30 cellular contexts compared by ENCODE assay signal in the genomic region with DNA sequence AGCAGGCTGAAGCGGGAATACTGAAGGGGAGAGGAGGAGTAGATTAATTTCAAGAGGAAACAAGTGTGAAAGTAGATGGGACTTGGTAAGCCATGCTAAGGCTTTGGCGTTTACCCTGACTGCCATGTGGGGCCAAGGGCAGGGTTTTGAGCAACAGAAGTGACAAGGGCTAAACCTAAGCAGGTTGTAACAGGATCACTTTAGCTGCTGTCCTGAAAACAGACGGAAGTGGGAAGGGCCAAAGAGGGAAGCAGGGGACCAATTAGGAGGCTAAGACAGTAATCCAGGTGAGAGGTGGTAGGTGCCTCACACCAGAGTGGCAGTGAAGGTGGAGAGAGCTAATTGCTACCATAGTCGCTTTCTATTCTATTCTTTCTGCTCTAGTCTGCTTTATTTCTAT.
A peak's percentile ranks its signal among the peaks of the same experiment; 100 is the strongest.
DNase-seq lines count a peak whose midpoint lies in the region; ATAC-seq, FAIRE-seq and TF ChIP-seq lines count a peak whose summit lies in the region.
"Had no signal": no experiment of that assay in that cellular context is flagged by ENCODE, and none has a peak within 500 bp of the region (broad histone marks: within the 10 kb centered on the region; RNA-seq: fewer than 3 reads in every experiment).

No MANE protein-coding gene starts in this region.

- FAIRE-seq in bronchial epithelial cell (lab: Jason Lieb, UNC): peak; percentile 58
- peak; percentile 83 for FAIRE-seq in keratinocyte (lab: Jason Lieb, UNC)
- FAIRE-seq: A204.1, GM12891, HTR-8/SVneo, urothelium cell line had no signal

- no peak overlapping the region for H3K27ac Mint-ChIP-seq in MCF 10A (ENCODE audit: low read depth, unreplicated experiment)
- H3K27ac Mint-ChIP-seq in activated naive CD4-positive, alpha-beta T cell treated with anti-CD3 and anti-CD28 coated beads for 36 hours: no peak overlapping the region
- H3K27ac Mint-ChIP-seq: CD4-positive, alpha-beta T cell; naive B cell had no signal

- CTCF ChIA-PET in MCF 10A (lab: Yijun Ruan, JAX): interaction anchor here (0.5 to 1.3 kb wide), 4 partner anchors 14 to 61 kb away, joined by 3 to 4 read pairs (median 4); no protein-coding TSS in a partner anchor
- CTCF ChIA-PET in activated naive CD4-positive, alpha-beta T cell treated with anti-CD3 and anti-CD28 coated beads for 36 hours (lab: Charles Lee): no interaction called here
- CTCF ChIA-PET in A673 (lab: Charles Lee): no interaction called here

- no TSS peak for BruUV-seq in MCF 10A (replicated peaks; lab: Mats Ljungman, UMichigan)
- no TSS peak for BruUV-seq in A673 (replicated peaks; lab: Mats Ljungman, UMichigan)

- no peak for ATAC-seq in GM18907 (IDR thresholded peaks at IDR 0.05; ENCODE audit: unreplicated experiment)

- no peaks in the 10 kb centered on the region for H4K20me1 ChIP-seq in keratinocyte (ENCODE audit: control insufficient read depth, extremely low read depth, insufficient read depth, low read length)
- H4K20me1 ChIP-seq in Karpas-422 (ENCODE audit: insufficient read depth, low read depth, low read length): no peaks in the 10 kb centered on the region

- no peaks in the 10 kb centered on the region for H3K9me1 ChIP-seq in keratinocyte (ENCODE audit: control insufficient read depth, extremely low read depth, insufficient read depth, low read length)

- peaks cover 0 to 77% of the 10 kb centered on the region in 2 donors for H3K27me3 ChIP-seq in breast epithelium
- H3K27me3 ChIP-seq in bronchial epithelial cell (ENCODE audit: control insufficient read depth, insufficient read depth, low read length): no peaks in the 10 kb centered on the region
- no peaks in the 10 kb centered on the region for H3K27me3 ChIP-seq in keratinocyte (ENCODE audit: control insufficient read depth, extremely low read depth, insufficient read depth, low read length)
- H3K27me3 ChIP-seq in Karpas-422 (ENCODE audit: low read length): no peaks in the 10 kb centered on the region
- peaks cover 3% of the 10 kb centered on the region for H3K27me3 ChIP-seq in A673 (replicated peaks; ENCODE audit: insufficient read depth, low read depth, low read length, poor library complexity)
- H3K27me3 ChIP-seq: neutrophil, suprapubic skin had no signal

- H3K36me3 ChIP-seq in breast epithelium: no peaks in the 10 kb centered on the region
- no peaks in the 10 kb centered on the region for H3K36me3 ChIP-seq in bronchial epithelial cell (ENCODE audit: control insufficient read depth, insufficient read depth, low read length)
- H3K36me3 ChIP-seq in keratinocyte (ENCODE audit: control insufficient read depth in 2 of 2, extremely low read depth in 1 of 2, insufficient read depth in 2 of 2, low read length in 2 of 2): no peaks in the 10 kb centered on the region
- H3K36me3 ChIP-seq in Karpas-422 (ENCODE audit: insufficient read depth, low read length): no peaks in the 10 kb centered on the region
- H3K36me3 ChIP-seq in A673 (ENCODE audit: insufficient read depth, low read length, poor library complexity, severe bottlenecking): no peaks in the 10 kb centered on the region
- H3K36me3 ChIP-seq: heart right ventricle, neutrophil, suprapubic skin had no signal

- no peaks in the 10 kb centered on the region for H3K36me3 Mint-ChIP-seq in MCF 10A (ENCODE audit: insufficient read depth, unreplicated experiment)
- no peaks in the 10 kb centered on the region for H3K36me3 Mint-ChIP-seq in activated naive CD4-positive, alpha-beta T cell treated with anti-CD3 and anti-CD28 coated beads for 36 hours (ENCODE audit: low read depth)
- H3K36me3 Mint-ChIP-seq: naive B cell had no signal

- H3K4me1 Mint-ChIP-seq in MCF 10A (ENCODE audit: insufficient read depth, unreplicated experiment): peaks cover 20% of the 10 kb centered on the region
- H3K4me1 Mint-ChIP-seq in activated naive CD4-positive, alpha-beta T cell treated with anti-CD3 and anti-CD28 coated beads for 36 hours (ENCODE audit: low read depth): no peaks in the 10 kb centered on the region
- H3K4me1 Mint-ChIP-seq: naive B cell had no signal

- dilution Hi-C loops in keratinocyte (cut with MboI; ENCODE audit: extremely low pct_ligation_motif_present, low sequenced_read_pairs): no loop called here

- H3K4me2 ChIP-seq in keratinocyte (ENCODE audit: control insufficient read depth, extremely low read depth, insufficient read depth, low read depth, low read length) (peak overlapping the region; percentile 50), Karpas-422 (ENCODE audit: low read depth, low read length, poor library complexity, severe bottlenecking) (no peak overlapping the region)

- H3K27me3 Mint-ChIP-seq in MCF 10A (ENCODE audit: insufficient read depth, unreplicated experiment): peaks cover 18% of the 10 kb centered on the region
- peaks cover 2% of the 10 kb centered on the region for H3K27me3 Mint-ChIP-seq in activated naive CD4-positive, alpha-beta T cell treated with anti-CD3 and anti-CD28 coated beads for 36 hours (ENCODE audit: low read depth)
- H3K27me3 Mint-ChIP-seq: CD4-positive, alpha-beta T cell had no signal

- POLR2A ChIA-PET in MCF 10A (lab: Yijun Ruan, JAX): interaction anchor here (0.7 to 4.4 kb wide), 6 partner anchors 27 to 170 kb away, joined by 4 to 16 read pairs (median 10); partner anchors contain the start of gene EFNB1
- POLR2A ChIA-PET in A673 (lab: Charles Lee; ENCODE audit: low non-redundant PET): no interaction called here

- H3K79me2 ChIP-seq in keratinocyte (ENCODE audit: control insufficient read depth, insufficient read depth, low read length): no peaks in the 10 kb centered on the region
- H3K79me2 ChIP-seq in Karpas-422 (ENCODE audit: low read length): no peaks in the 10 kb centered on the region

- H3K9me3 ChIP-seq in breast epithelium (no peaks in the 10 kb centered on the region), keratinocyte (ENCODE audit: control insufficient read depth, low read depth, low read length) (no peaks in the 10 kb centered on the region), Karpas-422 (ENCODE audit: low read length) (no peaks in the 10 kb centered on the region), A673 (ENCODE audit: low read depth, low read length, poor library complexity, severe bottlenecking) (no peaks in the 10 kb centered on the region)
- H3K9me3 ChIP-seq: heart right ventricle, neutrophil, suprapubic skin had no signal

- no peak for TF ChIP-seq CTCF in MCF 10A (IDR thresholded peaks at IDR 0.05; ENCODE audit: unreplicated experiment)
- no peak for TF ChIP-seq CTCF in breast epithelium (IDR thresholded peaks at IDR 0.05)
- no peak for TF ChIP-seq CTCF in bronchial epithelial cell (IDR thresholded peaks at IDR 0.05; ENCODE audit: insufficient read depth, low read length, severe bottlenecking)
- TF ChIP-seq CTCF in keratinocyte (optimal IDR thresholded peaks at IDR 0.05 in 1 of 3, IDR thresholded peaks at IDR 0.05 in 1 of 3, conservative IDR thresholded peaks at IDR 0.05 in 1 of 3; ENCODE audit: extremely low read depth in 1 of 3, insufficient read depth in 2 of 3, low read length in 3 of 3): no peak
- TF ChIP-seq CTCF in A673 (conservative IDR thresholded peaks at IDR 0.05; ENCODE audit: low read depth, low read length): no peak

- H3K27ac ChIP-seq in breast epithelium (no peak overlapping the region), keratinocyte (ENCODE audit: control insufficient read depth, insufficient read depth, low read length) (peak overlapping the region; percentile 93), Karpas-422 (ENCODE audit: low read length) (no peak overlapping the region), A673 (ENCODE audit: low read depth, low read length, poor library complexity, severe bottlenecking) (no peak overlapping the region)
- H3K27ac ChIP-seq: dorsolateral prefrontal cortex, neutrophil, suprapubic skin had no signal

- H3K4me3 ChIP-seq in breast epithelium: no peak overlapping the region
- H3K4me3 ChIP-seq in bronchial epithelial cell (ENCODE audit: low read depth, low read length): no peak overlapping the region
- no peak overlapping the region for H3K4me3 ChIP-seq in keratinocyte (ENCODE audit: control insufficient read depth in 2 of 3, extremely low read depth in 1 of 3, insufficient read depth in 2 of 3, low read depth in 1 of 3, low read length in 3 of 3)
- no peak overlapping the region for H3K4me3 ChIP-seq in Karpas-422 (ENCODE audit: low read length)
- H3K4me3 ChIP-seq in A673 (ENCODE audit: low read depth, low read length, poor library complexity, severe bottlenecking): no peak overlapping the region
- H3K4me3 ChIP-seq: dorsolateral prefrontal cortex, heart right ventricle, suprapubic skin had no signal

- no peak overlapping the region for H2AFZ ChIP-seq in keratinocyte (ENCODE audit: control insufficient read depth, low read length)
- H2AFZ ChIP-seq in Karpas-422 (ENCODE audit: low read length): no peak overlapping the region

- H3K9me3 Mint-ChIP-seq in MCF 10A (ENCODE audit: unreplicated experiment): no peaks in the 10 kb centered on the region
- no peaks in the 10 kb centered on the region for H3K9me3 Mint-ChIP-seq in activated naive CD4-positive, alpha-beta T cell treated with anti-CD3 and anti-CD28 coated beads for 36 hours
- H3K9me3 Mint-ChIP-seq: CD4-positive, alpha-beta T cell; naive B cell had no signal

- intact Hi-C loops in MCF 10A (cut with micrococcal nuclease): loop anchor here (5.0 kb wide), 1 partner anchor 51 kb away; no protein-coding TSS in a partner anchor
- intact Hi-C loops in breast epithelium (cut with DNase I; ENCODE audit: low total_unique reads): no loop called here
- intact Hi-C loops in activated naive CD4-positive, alpha-beta T cell treated with anti-CD3 and anti-CD28 coated beads for 36 hours (cut with micrococcal nuclease): no loop called here
- intact Hi-C loops in A673 (cut with micrococcal nuclease; ENCODE audit: unreplicated experiment): no loop called here

- H3K4me1 ChIP-seq in breast epithelium (no peaks in the 10 kb centered on the region), keratinocyte (ENCODE audit: control insufficient read depth, extremely low read depth, insufficient read depth, low read length) (peaks cover 30% of the 10 kb centered on the region), Karpas-422 (ENCODE audit: low read length) (no peaks in the 10 kb centered on the region), A673 (ENCODE audit: insufficient read depth, low read length, poor library complexity, severe bottlenecking) (no peaks in the 10 kb centered on the region)

- H3K9ac ChIP-seq in keratinocyte (ENCODE audit: control insufficient read depth, extremely low read depth, insufficient read depth, low read length) (peak overlapping the region; percentile 51), Karpas-422 (ENCODE audit: low read length) (no peak overlapping the region)

- no peak overlapping the region for H3K4me3 Mint-ChIP-seq in MCF 10A (ENCODE audit: unreplicated experiment)
- no peak overlapping the region for H3K4me3 Mint-ChIP-seq in activated naive CD4-positive, alpha-beta T cell treated with anti-CD3 and anti-CD28 coated beads for 36 hours
- H3K4me3 Mint-ChIP-seq: CD4-positive, alpha-beta T cell; naive B cell had no signal

- no peak for TF ChIP-seq POLR2A in breast epithelium (IDR thresholded peaks at IDR 0.05)

- DNase-seq in MCF 10A (ENCODE audit: unreplicated experiment) (peak; percentile 64), breast epithelium (ENCODE audit: low spot score in 2 of 2) (no peak), bronchial epithelial cell (ENCODE audit: low read depth) (peak; percentile 68), keratinocyte (ENCODE audit: low read depth, low spot score) (no peak), Karpas-422 (no peak), A673 (ENCODE audit: low spot score) (no peak)
- DNase-seq in activated naive CD4-positive, alpha-beta T cell treated with anti-CD3 and anti-CD28 coated beads for 36 hours: no peak
- DNase-seq: activated CD4-positive, alpha-beta T cell treated with anti-CD3 and anti-CD28 coated beads, Interleukin-2, amount 50 U/mL, for 1 hour; activated T-cell treated with anti-CD3 and anti-CD28 coated beads, Interleukin-2, amount 50 U/mL, for 48 hours; AML-193; CD4-positive, alpha-beta T cell; cerebellar nuclear complex; dorsolateral prefrontal cortex; GOT3; KBM-7; mesendoderm; naive B cell; NCI-H1417; NCI-H2081 treated with DMSO at 0.1 percent for 48 hours; SHP77 treated with DMSO at 0.1 percent for 48 hours; stimulated activated naive CD4-positive, alpha-beta T cell; T1000 had no signal

- no peaks in the 10 kb centered on the region for H3K9me2 ChIP-seq in Karpas-422 (replicated peaks; ENCODE audit: insufficient read depth, low read length)

Comparison
In these comparisons a context has a peak if more than half of its experiments do, and no peak if none do; other contexts are left out.
1. DNase-seq: peak in MCF 10A (single experiment) and bronchial epithelial cell (single experiment); none in breast epithelium (0 of 2), keratinocyte (single experiment), Karpas-422 (single experiment), activated naive CD4-positive, alpha-beta T cell treated with anti-CD3 and anti-CD28 coated beads for 36 hours (single experiment) and A673 (single experiment).